Comparison of ENCODE assay signal across 17 cellular contexts in genomic region chr21:34037446-34037845, GRCh38. TPM values are rescaled to one million over a fixed set of nuclear protein-coding genes. Genes with fewer than 3 reads are reported as not detected.
DNase-seq lines count a peak whose midpoint lies in the region; ATAC-seq, FAIRE-seq and TF ChIP-seq lines count a peak whose summit lies in the region.
"Had no signal": no experiment of that assay in that cellular context is flagged by ENCODE, and none has a peak within 500 bp of the region (broad histone marks: within the 10 kb centered on the region; RNA-seq: fewer than 3 reads in every experiment).

No MANE protein-coding gene starts in this region.

- no peak for TF ChIP-seq EP300 in K562 (IDR thresholded peaks at IDR 0.05; ENCODE audit: low read length)

- peak overlapping the region; percentile 72 for H3K27ac Mint-ChIP-seq in MCF 10A (ENCODE audit: low read depth, unreplicated experiment)
- H3K27ac Mint-ChIP-seq: endodermal cell, H9 had no signal

- no peaks in the 10 kb centered on the region for H3K79me2 ChIP-seq in K562 (ENCODE audit: control insufficient read depth, insufficient read depth, low read length)

- peaks cover 38% of the 10 kb centered on the region for H3K4me1 Mint-ChIP-seq in MCF 10A (ENCODE audit: insufficient read depth, unreplicated experiment)

- no peaks in the 10 kb centered on the region for H3K27me3 Mint-ChIP-seq in MCF 10A (ENCODE audit: insufficient read depth, unreplicated experiment)

- WGBS in K562 (ENCODE audit: insufficient coverage, low coverage, missing lambda C conversion rate), result 11% methylated on average over 6 of the region's 6 CpGs

- H3K27me3 ChIP-seq in breast epithelium, result no peaks in the 10 kb centered on the region
- H3K27me3 ChIP-seq in K562 (ENCODE audit: control insufficient read depth in 2 of 2, insufficient read depth in 2 of 2, low read length in 2 of 2), result peaks cover 8 to 21% of the 10 kb centered on the region in 2 experiments; a peak in 4 of 5 replicates

- POLR2A ChIA-PET in MCF 10A (lab: Yijun Ruan, JAX) (interaction anchor here (0.6 to 1.0 kb wide), 4 partner anchors 33 to 92 kb away, joined by 3 read pairs; no protein-coding TSS in a partner anchor), K562 (lab: Yijun Ruan, JAX) (interaction anchor here (0.5 kb wide), 1 partner anchor 166 kb away, joined by 3 read pairs; no protein-coding TSS in a partner anchor)

- BruUV-seq in MCF 10A (replicated peaks; lab: Mats Ljungman, UMichigan) (no TSS peak), K562 (replicated peaks; lab: Mats Ljungman, UMichigan) (no TSS peak)

- FAIRE-seq in K562 (lab: Jason Lieb, UNC), result peak; percentile 32
- no peak for FAIRE-seq in urothelium cell line (lab: Jason Lieb, UNC)
- FAIRE-seq: A204.1 had no signal

- ATAC-seq in K562 (no peak), HG03565 (IDR thresholded peaks at IDR 0.05; ENCODE audit: unreplicated experiment) (no peak)

- no peaks in the 10 kb centered on the region for H4K20me1 ChIP-seq in K562 (replicated peaks; ENCODE audit: control insufficient read depth, insufficient read depth, low read length)

- H3K4me3 ChIP-seq in breast epithelium (no peak overlapping the region), K562 (no peak overlapping the region)

- no peak for TF ChIP-seq POLR2A in breast epithelium (IDR thresholded peaks at IDR 0.05)
- TF ChIP-seq POLR2A in K562 (conservative IDR thresholded peaks at IDR 0.05), result no peak

- no peak overlapping the region for H3K4me3 Mint-ChIP-seq in MCF 10A (ENCODE audit: unreplicated experiment)
- H3K4me3 Mint-ChIP-seq: endodermal cell, H9 had no signal

- no peak overlapping the region for H3K9ac ChIP-seq in K562 (ENCODE audit: insufficient read depth in 1 of 2, low read depth in 2 of 2, low read length in 2 of 2)

- DNase-seq in MCF 10A (ENCODE audit: unreplicated experiment), result peak; percentile 57
- no peak for DNase-seq in breast epithelium (ENCODE audit: low spot score in 2 of 2)
- peak in 2 of 4 experiments; percentile 29 to 41 for DNase-seq in K562 (ENCODE audit: extremely low read depth in 1 of 4, low spot score in 3 of 4)
- DNase-seq in iris pigment epithelial cell (ENCODE audit: low read depth), result peak; percentile 75
- DNase-seq in urothelium cell line (ENCODE audit: low spot score), result peak; percentile 67
- DNase-seq in NCI-H1694 treated with DMSO at 0.1 percent for 48 hours (lab: John Stamatoyannopoulos, UW), result no peak
- no peak for DNase-seq in NOMO-1 (lab: John Stamatoyannopoulos, UW; ENCODE audit: unreplicated experiment in 2 of 2)
- DNase-seq: activated CD4-positive, alpha-beta T cell treated with anti-CD3 and anti-CD28 coated beads, Interleukin-2, amount 50 U/mL, for 1 hour; endodermal cell; H9; NCI-H2029 treated with DMSO at 0.1 percent for 48 hours; NCI-H526 treated with DMSO at 0.1 percent for 48 hours; T1000 had no signal

- no peak for TF ChIP-seq CTCF in MCF 10A (IDR thresholded peaks at IDR 0.05; ENCODE audit: unreplicated experiment)
- TF ChIP-seq CTCF in breast epithelium (IDR thresholded peaks at IDR 0.05), result no peak
- TF ChIP-seq CTCF in K562 (IDR thresholded peaks at IDR 0.05 in 2 of 3, conservative IDR thresholded peaks at IDR 0.05 in 1 of 3; ENCODE audit: insufficient read depth in 2 of 3, low read depth in 1 of 3, low read length in 3 of 3), result no peak

- H3K9me3 Mint-ChIP-seq in MCF 10A (ENCODE audit: unreplicated experiment), result no peaks in the 10 kb centered on the region
- H3K9me3 Mint-ChIP-seq: endodermal cell, H9 had no signal

- no peaks in the 10 kb centered on the region for H3K9me3 ChIP-seq in breast epithelium
- H3K9me3 ChIP-seq in K562 (replicated peaks; ENCODE audit: control insufficient read depth, insufficient read depth, low read depth, low read length), result no peaks in the 10 kb centered on the region
- H3K9me3 ChIP-seq: neutrophil had no signal

- CTCF ChIA-PET in MCF 10A (lab: Yijun Ruan, JAX) (no interaction called here), K562 (lab: Yijun Ruan, JAX; ENCODE audit: low intra/inter-chr PET ratio) (no interaction called here)

- H3K27ac ChIP-seq in breast epithelium (no peak overlapping the region), K562 (ENCODE audit: extremely low read depth, low read depth, low read length) (no peak overlapping the region)
- H3K27ac ChIP-seq: HL-60, neutrophil had no signal

- H3K4me1 ChIP-seq in breast epithelium (no peaks in the 10 kb centered on the region), K562 (replicated peaks in 1 of 2; ENCODE audit: control insufficient read depth in 2 of 2, insufficient read depth in 2 of 2, low read length in 2 of 2) (no peaks in the 10 kb centered on the region; a peak in 1 of 5 replicates)

- no peaks in the 10 kb centered on the region for H3K9me1 ChIP-seq in K562 (ENCODE audit: control insufficient read depth, insufficient read depth, low read length)

- intact Hi-C loops in MCF 10A (cut with micrococcal nuclease), result no loop called here
- intact Hi-C loops in breast epithelium (cut with DNase I; ENCODE audit: low total_unique reads), result no loop called here
- intact Hi-C loops in K562 (cut with micrococcal nuclease), result no loop called here

- 0 out of 2 replicates have a peak overlapping the region, but pooled peaks have one; percentile 3 for H2AFZ ChIP-seq in K562 (ENCODE audit: low read depth, low read length)

- no peak overlapping the region for H3K4me2 ChIP-seq in K562 (ENCODE audit: insufficient read depth, low read length)

- no peak for TF ChIP-seq RAD21 in K562 (CRISPR knock-in tag; conservative IDR thresholded peaks at IDR 0.05 in 1 of 2, IDR thresholded peaks at IDR 0.05 in 1 of 2)

- in situ Hi-C loops in K562 (cut with MboI), result no loop called here

- H3K36me3 ChIP-seq in breast epithelium, result no peaks in the 10 kb centered on the region
- no peaks in the 10 kb centered on the region for H3K36me3 ChIP-seq in K562 (ENCODE audit: control insufficient read depth, insufficient read depth, low read length)
- H3K36me3 ChIP-seq: neutrophil had no signal

- peaks cover 5% of the 10 kb centered on the region for H3K36me3 Mint-ChIP-seq in MCF 10A (ENCODE audit: insufficient read depth, unreplicated experiment)

TF ChIP-seq in K562, 482 proteins besides CTCF, POLR2A, EP300 and RAD21 (continues in another document):
- TF ChIP-seq STAT6 (CRISPR knock-in tag; IDR thresholded peaks at IDR 0.05), result no peak

RNA-seq across cellular contexts. Expression of gene MRPS6, which starts 35.9 kb away (rescaled TPM):
- total RNA-seq in MCF 10A (2022) (86.0 and 90.7 TPM in 2 replicates), breast epithelium (10 to 100 TPM; 22.3 to 40.6 (median 26.5) TPM), K562 (2014; rRNA removed) (24.6 and 27.7 TPM in 2 replicates), K562 (2014; rRNA removed; fragmentation: Illumina TruSeq; extraction: Trizol) (32.3 and 41.3 TPM in 2 replicates), K562 (2015; rRNA removed; fragmentation: Illumina TruSeq; extraction: Trizol) (26.1 and 27.0 TPM in 2 replicates), K562 (2021) (61.6 and 67.6 TPM in 2 replicates)
- 32.3 and 65.6 TPM in 2 replicates for total RNA-seq in K562 (2011; cell fraction: chromatin; rRNA removed; ENCODE audit: low replicate concordance)
- 16.3 and 20.5 TPM in 2 replicates for total RNA-seq in K562 (2011; cell fraction: nucleolus; rRNA removed)
- total RNA-seq in K562 (2011; cell fraction: nucleoplasm; rRNA removed), result 51.1 and 85.3 TPM in 2 replicates
- polyA plus RNA-seq in K562 (2011; rRNA removed) (37.8 and 39.8 TPM in 2 replicates), K562 (2014; fragmentation: Illumina TruSeq; extraction: Trizol) (68.2 and 72.0 TPM in 2 replicates), K562 (2014; fragmentation: Nextera tagmentation; extraction: Ambion mirVana) (10 to 100 TPM; 31.5 to 39.3 TPM), K562 (2014; rRNA removed) (51.9 and 55.0 TPM in 2 replicates)
- 32.8 and 39.1 TPM in 2 replicates for polyA plus RNA-seq in K562 (2011; cell fraction: cytosol; rRNA removed)
- 51.4 and 65.2 TPM in 2 replicates for polyA plus RNA-seq in K562 (2011; cell fraction: nucleus; rRNA removed)
- polyA plus RNA-seq in K562 (2012), result 60.8 and 80.0 TPM in 2 replicates
- polyA minus RNA-seq in K562 (2011; rRNA and poly(A)+ RNA removed), result 26.4 and 29.9 TPM in 2 replicates
- 15.9 and 17.2 TPM in 2 replicates for polyA minus RNA-seq in K562 (2011; cell fraction: cytosol; rRNA and poly(A)+ RNA removed)
- 36.5 and 42.4 TPM in 2 replicates for polyA minus RNA-seq in K562 (2011; cell fraction: nucleus; rRNA and poly(A)+ RNA removed)

RNA-seq across cellular contexts. Expression of gene SLC5A3, which starts 35.9 kb away (rescaled TPM):
- 8.1 and 8.5 TPM in 2 replicates for total RNA-seq in MCF 10A (2022)
- total RNA-seq in breast epithelium, result 10 to 100 TPM; 17.0 to 54.9 (median 38.6) TPM
- 44.3 and 119 TPM in 2 replicates for total RNA-seq in K562 (2011; cell fraction: chromatin; rRNA removed; ENCODE audit: low replicate concordance)
- total RNA-seq in K562 (2011; cell fraction: nucleolus; rRNA removed), result 25.8 and 32.5 TPM in 2 replicates
- 67.2 and 119 TPM in 2 replicates for total RNA-seq in K562 (2011; cell fraction: nucleoplasm; rRNA removed)
- 6.9 and 7.6 TPM in 2 replicates for total RNA-seq in K562 (2014; rRNA removed)
- total RNA-seq in K562 (2014; rRNA removed; fragmentation: Illumina TruSeq; extraction: Trizol), result 16.7 TPM in 2 replicates
- total RNA-seq in K562 (2015; rRNA removed; fragmentation: Illumina TruSeq; extraction: Trizol), result 16.4 and 17.2 TPM in 2 replicates
- 12.1 and 13.6 TPM in 2 replicates for total RNA-seq in K562 (2021)
- polyA plus RNA-seq in K562 (2011; rRNA removed), result 19.4 and 20.6 TPM in 2 replicates
- polyA plus RNA-seq in K562 (2011; cell fraction: cytosol; rRNA removed), result 3.6 and 12.2 TPM in 2 replicates
- polyA plus RNA-seq in K562 (2011; cell fraction: nucleus; rRNA removed), result 30.2 and 47.9 TPM in 2 replicates
- polyA plus RNA-seq in K562 (2012), result 6.1 and 7.8 TPM in 2 replicates
- polyA plus RNA-seq in K562 (2014; fragmentation: Illumina TruSeq; extraction: Trizol), result 6.7 and 9.0 TPM in 2 replicates
- polyA plus RNA-seq in K562 (2014; fragmentation: Nextera tagmentation; extraction: Ambion mirVana), result 1 to 10 TPM; 2.9 to 3.4 TPM
- 5.4 and 7.1 TPM in 2 replicates for polyA plus RNA-seq in K562 (2014; rRNA removed)
- polyA minus RNA-seq in K562 (2011; rRNA and poly(A)+ RNA removed), result 58.5 and 67.8 TPM in 2 replicates
- polyA minus RNA-seq in K562 (2011; cell fraction: cytosol; rRNA and poly(A)+ RNA removed), result 23.0 and 26.3 TPM in 2 replicates
- polyA minus RNA-seq in K562 (2011; cell fraction: nucleus; rRNA and poly(A)+ RNA removed), result 61.1 and 106 TPM in 2 replicates

Comparison
In these comparisons a context has a peak if more than half of its experiments do, and no peak if none do; other contexts are left out.
1. DNase-seq: peak in MCF 10A (single experiment), iris pigment epithelial cell (single experiment) and urothelium cell line (single experiment); none in breast epithelium (0 of 2), NCI-H1694 treated with DMSO at 0.1 percent for 48 hours (single experiment) and NOMO-1 (0 of 2).